In the genomic region with DNA sequence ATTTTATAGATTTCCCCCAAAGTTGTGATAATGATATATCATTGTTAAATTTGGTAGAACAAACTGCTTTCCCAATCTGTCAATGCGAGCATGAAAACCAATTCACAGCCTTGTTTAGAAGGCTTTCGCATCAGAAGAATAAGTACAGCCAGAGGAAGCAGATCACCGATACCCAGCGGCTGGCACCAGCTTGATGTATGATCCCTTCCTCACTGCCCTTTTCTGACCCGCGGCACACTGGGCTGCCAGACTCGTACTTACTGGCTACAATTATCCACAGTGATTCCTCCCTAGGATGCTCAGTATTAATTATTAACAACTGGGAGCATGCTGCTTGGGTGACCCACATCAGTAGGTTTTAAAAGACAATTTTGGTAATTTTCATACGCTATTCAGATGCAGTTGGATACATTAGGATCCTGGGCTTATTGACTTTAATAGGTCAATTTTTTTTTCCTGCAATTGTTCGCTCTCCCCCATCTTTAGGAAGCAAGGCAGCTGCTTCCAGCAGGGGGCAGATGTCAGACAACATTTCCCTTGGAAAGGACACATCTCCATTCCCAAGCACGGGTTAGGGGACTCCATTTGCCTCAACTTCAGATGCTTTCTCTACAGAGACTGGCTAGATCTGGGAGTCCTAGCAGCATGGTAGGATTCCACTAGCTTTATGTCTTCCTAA, we compare ENCODE assay signal across 9 cellular contexts.
DNase-seq lines count a peak whose midpoint lies in the region; ATAC-seq and TF ChIP-seq lines count a peak whose summit lies in the region.
"Had no signal": no experiment of that assay in that cellular context is flagged by ENCODE, and none has a peak within 500 bp of the region (broad histone marks: within the 10 kb centered on the region; RNA-seq: fewer than 3 reads in every experiment).

No MANE protein-coding gene starts in this region.

- DNase-seq in heart left ventricle (no peak), cardiac septum (ENCODE audit: low spot score) (no peak), Peyer's patch (peak in 1 of 3 donors; percentile 49), hepatocyte (ENCODE audit: low spot score) (peak; percentile 53), type B pancreatic cell (ENCODE audit: extremely low spot score, unreplicated experiment) (no peak), glomerular visceral epithelial cell (ENCODE audit: extremely low spot score) (no peak), SIG-M5 (lab: John Stamatoyannopoulos, UW) (no peak)
- DNase-seq: NCI-H1436 treated with DMSO at 0.1 percent for 48 hours had no signal

- no peaks in the 10 kb centered on the region for H3K79me2 ChIP-seq in hepatocyte

- H3K4me1 Mint-ChIP-seq in type B pancreatic cell (ENCODE audit: unreplicated experiment): peaks cover 61% of the 10 kb centered on the region

- no peaks in the 10 kb centered on the region for H3K36me3 Mint-ChIP-seq in type B pancreatic cell

- H3K27me3 ChIP-seq in heart left ventricle: no peaks in the 10 kb centered on the region
- no peaks in the 10 kb centered on the region for H3K27me3 ChIP-seq in Peyer's patch
- no peaks in the 10 kb centered on the region for H3K27me3 ChIP-seq in hepatocyte

- no peaks in the 10 kb centered on the region for H3K9me3 ChIP-seq in heart left ventricle
- H3K9me3 ChIP-seq in Peyer's patch: no peaks in the 10 kb centered on the region
- H3K9me3 ChIP-seq in hepatocyte (ENCODE audit: low read depth): no peaks in the 10 kb centered on the region

- no peaks in the 10 kb centered on the region for H3K36me3 ChIP-seq in heart left ventricle
- H3K36me3 ChIP-seq in Peyer's patch: no peaks in the 10 kb centered on the region
- no peaks in the 10 kb centered on the region for H3K36me3 ChIP-seq in hepatocyte (replicated peaks; ENCODE audit: insufficient read depth, low read depth)

- no peaks in the 10 kb centered on the region for H3K9me2 ChIP-seq in hepatocyte (replicated peaks; ENCODE audit: insufficient read depth)

- H3K27ac Mint-ChIP-seq in type B pancreatic cell: no peak overlapping the region

- H4K20me1 ChIP-seq in hepatocyte (ENCODE audit: insufficient read depth, poor library complexity, severe bottlenecking): no peaks in the 10 kb centered on the region

- H2AFZ ChIP-seq in hepatocyte: no peak overlapping the region

- intact Hi-C loops in heart left ventricle (cut with DNase I) (loop anchor here in 5 of 10 donors (5.0 to 10.0 kb wide), 3 partner anchors 161 to 171 kb away; no protein-coding TSS in a partner anchor), cardiac septum (cut with DNase I) (no loop called here)

- no peak overlapping the region for H3K4me2 ChIP-seq in hepatocyte

- H3K27ac ChIP-seq in heart left ventricle: no peak overlapping the region
- no peak overlapping the region for H3K27ac ChIP-seq in Peyer's patch
- H3K27ac ChIP-seq in hepatocyte: no peak overlapping the region

- TF ChIP-seq CTCF in heart left ventricle (IDR thresholded peaks at IDR 0.05) (peak in 11 of 12 donors; percentile 14 to 50 (median 37)), Peyer's patch (IDR thresholded peaks at IDR 0.05) (peak in 4 of 6 experiments; percentile 24 to 44 (median 32)), hepatocyte (IDR thresholded peaks at IDR 0.05; ENCODE audit: poor library complexity) (peak; percentile 53), type B pancreatic cell (conservative IDR thresholded peaks at IDR 0.05) (peak; percentile 75)

- 82 to 84% (median 83%) methylated on average over 10 of the region's 10 CpGs for WGBS in heart left ventricle, 4 donors
- WGBS in hepatocyte (ENCODE audit: low lambda C conversion rate, missing lambda C conversion rate): 83% methylated on average over 10 of the region's 10 CpGs

- H3K4me3 Mint-ChIP-seq in type B pancreatic cell: no peak overlapping the region

- no peaks in the 10 kb centered on the region for H3K27me3 Mint-ChIP-seq in type B pancreatic cell

- no peaks in the 10 kb centered on the region for H3K9me3 Mint-ChIP-seq in type B pancreatic cell

- TF ChIP-seq POLR2A in heart left ventricle (IDR thresholded peaks at IDR 0.05) (no peak), Peyer's patch (IDR thresholded peaks at IDR 0.05) (no peak)

- ATAC-seq in heart left ventricle (no peak), HG03025 (IDR thresholded peaks at IDR 0.05; ENCODE audit: low FRiP score, unreplicated experiment) (no peak)

- H3K4me1 ChIP-seq in heart left ventricle (no peaks in the 10 kb centered on the region), Peyer's patch (no peaks in the 10 kb centered on the region), hepatocyte (ENCODE audit: insufficient read depth) (peaks cover 11% of the 10 kb centered on the region)

- no peak overlapping the region for H3K4me3 ChIP-seq in heart left ventricle
- no peak overlapping the region for H3K4me3 ChIP-seq in Peyer's patch
- no peak overlapping the region for H3K4me3 ChIP-seq in hepatocyte
